In the genomic region with DNA sequence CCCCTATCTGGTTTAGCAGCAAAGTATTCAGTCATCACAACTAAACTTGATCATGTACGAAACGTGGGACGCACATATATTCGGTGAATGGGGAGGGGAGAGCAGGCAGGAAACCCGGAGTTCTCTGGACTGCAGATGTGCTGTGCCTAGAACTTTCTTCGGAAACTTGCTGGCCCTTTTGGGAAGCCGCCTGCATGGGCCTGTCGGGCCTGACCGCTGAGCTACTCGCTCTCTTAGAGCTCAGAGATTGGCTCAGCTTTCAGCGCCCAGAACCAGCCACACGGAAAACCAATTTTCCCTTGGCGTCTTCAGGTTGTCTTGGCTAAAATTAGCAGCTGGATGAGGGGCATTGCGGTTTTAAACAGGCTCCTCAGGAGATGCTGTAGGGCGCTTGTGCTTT, we compare ENCODE assay signal across 19 cellular contexts. TPM values are rescaled to one million over a fixed set of nuclear protein-coding genes. Genes with fewer than 3 reads are reported as not detected.
DNase-seq lines count a peak whose midpoint lies in the region; ATAC-seq and TF ChIP-seq lines count a peak whose summit lies in the region.
"Had no signal": no experiment of that assay in that cellular context is flagged by ENCODE, and none has a peak within 500 bp of the region (broad histone marks: within the 10 kb centered on the region; RNA-seq: fewer than 3 reads in every experiment).

No MANE protein-coding gene starts in this region.

- H3K9me3 Mint-ChIP-seq in activated naive CD8-positive, alpha-beta T cell treated with anti-CD3 and anti-CD28 coated beads for 36 hours = no peaks in the 10 kb centered on the region
- H3K9me3 Mint-ChIP-seq in naive thymus-derived CD8-positive, alpha-beta T cell = no peaks in the 10 kb centered on the region
- H3K9me3 Mint-ChIP-seq: activated CD4-positive, alpha-beta memory T cell treated with anti-CD3 and anti-CD28 coated beads for 36 hours; naive B cell had no signal

- H3K4me3 ChIP-seq in ACC112 (ENCODE audit: low read depth, low read length) = no peak overlapping the region
- no peak overlapping the region for H3K4me3 ChIP-seq in esophagus muscularis mucosa
- no peak overlapping the region for H3K4me3 ChIP-seq in sigmoid colon
- H3K4me3 ChIP-seq: SJSA1, tibial nerve had no signal

- POLR2A ChIA-PET in naive thymus-derived CD8-positive, alpha-beta T cell (lab: Charles Lee) = interaction anchor here (0.7 kb wide), 2 partner anchors 13 to 118 kb away, joined by 3 to 5 read pairs; no protein-coding TSS in a partner anchor

- intact Hi-C loops in esophagus muscularis mucosa (cut with DNase I) = loop anchor here (5.0 kb wide), 2 partner anchors 51 to 221 kb away; no protein-coding TSS in a partner anchor
- intact Hi-C loops in sigmoid colon (cut with DNase I) = loop anchor here (5.0 kb wide), 1 partner anchor 301 kb away; no protein-coding TSS in a partner anchor

- H3K27me3 ChIP-seq in ACC112 (ENCODE audit: insufficient read depth, low read length) = no peaks in the 10 kb centered on the region
- no peaks in the 10 kb centered on the region for H3K27me3 ChIP-seq in esophagus muscularis mucosa
- no peaks in the 10 kb centered on the region for H3K27me3 ChIP-seq in sigmoid colon
- H3K27me3 ChIP-seq: SJSA1, tibial nerve had no signal

- no peaks in the 10 kb centered on the region for H3K79me2 ChIP-seq in ACC112 (ENCODE audit: control insufficient read depth, insufficient read depth, low read length, unreplicated experiment)

- no peak overlapping the region for H2AFZ ChIP-seq in ACC112 (ENCODE audit: low read length, unreplicated experiment)

- H3K36me3 ChIP-seq in ACC112 (ENCODE audit: insufficient read depth, low read length) = peaks cover 18% of the 10 kb centered on the region
- H3K36me3 ChIP-seq in esophagus muscularis mucosa = peaks cover 32 to 49% (median 46%) of the 10 kb centered on the region in 4 donors
- H3K36me3 ChIP-seq in sigmoid colon = peaks cover 18 to 41% (median 31%) of the 10 kb centered on the region in 4 donors

- peaks cover 1% of the 10 kb centered on the region for H3K4me1 Mint-ChIP-seq in activated naive CD8-positive, alpha-beta T cell treated with anti-CD3 and anti-CD28 coated beads for 36 hours
- peaks cover 4 to 6% (median 6%) of the 10 kb centered on the region in 4 donors for H3K4me1 Mint-ChIP-seq in naive thymus-derived CD8-positive, alpha-beta T cell

- WGBS in esophagus muscularis mucosa = 88% methylated on average over 12 of the region's 15 CpGs
- 88 to 92% methylated on average over 15 of the region's 15 CpGs for WGBS in sigmoid colon, 2 donors

- H3K27ac ChIP-seq in ACC112 (ENCODE audit: low read depth, low read length) (peak overlapping the region; percentile 55), esophagus muscularis mucosa (replicated peaks in 1 of 4) (peak overlapping the region; percentile 69 to 76 (median 75)), sigmoid colon (peak overlapping the region; percentile 71 to 84 (median 80))
- H3K27ac ChIP-seq: SJSA1 had no signal

- peak; percentile 20 for DNase-seq in GM03348 (ENCODE audit: low spot score)
- DNase-seq in esophagus muscularis mucosa (ENCODE audit: extremely low spot score) = no peak
- DNase-seq in sigmoid colon = no peak
- no peak for DNase-seq in activated naive CD8-positive, alpha-beta T cell treated with anti-CD3 and anti-CD28 coated beads for 36 hours
- DNase-seq in anterior cingulate cortex (lab: John Stamatoyannopoulos, UW) = no peak
- no peak for DNase-seq in naive thymus-derived CD8-positive, alpha-beta T cell
- DNase-seq: activated CD4-positive, alpha-beta memory T cell treated with anti-CD3 and anti-CD28 coated beads for 36 hours; activated naive CD4-positive, alpha-beta T cell treated with Interleukin-2 at 50 U/mL for 16 hours; activated T-cell treated with anti-CD3 and anti-CD28 coated beads, Interleukin-2, amount 50 U/mL, for 1 hour; Calu3; dermis blood vessel endothelial cell; naive B cell; NCI-H748 treated with DMSO at 0.1 percent for 48 hours; posterior cingulate gyrus; T-helper 2 cell had no signal

- H3K27me3 Mint-ChIP-seq in activated naive CD8-positive, alpha-beta T cell treated with anti-CD3 and anti-CD28 coated beads for 36 hours = no peaks in the 10 kb centered on the region
- H3K27me3 Mint-ChIP-seq in naive thymus-derived CD8-positive, alpha-beta T cell = peaks cover 0 to 3% (median 0%) of the 10 kb centered on the region in 5 donors
- H3K27me3 Mint-ChIP-seq: activated CD4-positive, alpha-beta memory T cell treated with anti-CD3 and anti-CD28 coated beads for 36 hours; naive B cell had no signal

- no peak overlapping the region for H3K4me3 Mint-ChIP-seq in activated naive CD8-positive, alpha-beta T cell treated with anti-CD3 and anti-CD28 coated beads for 36 hours
- no peak overlapping the region for H3K4me3 Mint-ChIP-seq in naive thymus-derived CD8-positive, alpha-beta T cell
- H3K4me3 Mint-ChIP-seq: activated CD4-positive, alpha-beta memory T cell treated with anti-CD3 and anti-CD28 coated beads for 36 hours; naive B cell had no signal

- H3K4me1 ChIP-seq in ACC112 (ENCODE audit: control insufficient read depth, insufficient read depth, low read length, unreplicated experiment) = peaks cover 28% of the 10 kb centered on the region
- peaks cover 14 to 48% (median 45%) of the 10 kb centered on the region in 4 donors for H3K4me1 ChIP-seq in esophagus muscularis mucosa
- H3K4me1 ChIP-seq in sigmoid colon = peaks cover 0 to 62% (median 52%) of the 10 kb centered on the region in 4 donors

- TF ChIP-seq POLR2A in esophagus muscularis mucosa (IDR thresholded peaks at IDR 0.05; ENCODE audit: low read depth) (no peak), sigmoid colon (IDR thresholded peaks at IDR 0.05) (no peak)

- TF ChIP-seq EP300 in esophagus muscularis mucosa (IDR thresholded peaks at IDR 0.05) (no peak), sigmoid colon (IDR thresholded peaks at IDR 0.05) (no peak)

- peaks cover 5% of the 10 kb centered on the region for H3K36me3 Mint-ChIP-seq in activated naive CD8-positive, alpha-beta T cell treated with anti-CD3 and anti-CD28 coated beads for 36 hours
- peaks cover 5 to 45% (median 12%) of the 10 kb centered on the region in 3 donors for H3K36me3 Mint-ChIP-seq in naive thymus-derived CD8-positive, alpha-beta T cell

- no peak for ATAC-seq in naive thymus-derived CD8-positive, alpha-beta T cell
- no peak for ATAC-seq in HG03280 (IDR thresholded peaks at IDR 0.05; ENCODE audit: unreplicated experiment)

- no peak overlapping the region for H3K27ac Mint-ChIP-seq in activated naive CD8-positive, alpha-beta T cell treated with anti-CD3 and anti-CD28 coated beads for 36 hours
- H3K27ac Mint-ChIP-seq in naive thymus-derived CD8-positive, alpha-beta T cell = peak overlapping the region in 2 of 10 donors; percentile 57 to 65
- H3K27ac Mint-ChIP-seq: activated CD4-positive, alpha-beta memory T cell treated with anti-CD3 and anti-CD28 coated beads for 36 hours had no signal

- no peak for TF ChIP-seq CTCF in esophagus muscularis mucosa (IDR thresholded peaks at IDR 0.05)
- TF ChIP-seq CTCF in sigmoid colon (IDR thresholded peaks at IDR 0.05) = no peak

- H3K9me3 ChIP-seq in esophagus muscularis mucosa (no peaks in the 10 kb centered on the region), sigmoid colon (no peaks in the 10 kb centered on the region)
- H3K9me3 ChIP-seq: SJSA1, tibial nerve had no signal

RNA-seq across cellular contexts. Expression of a gene that starts 38.1 kb away (rescaled TPM):
- total RNA-seq in esophagus muscularis mucosa (10 to 100 TPM; 45.6 to 68.8 (median 54.3) TPM), sigmoid colon (10 to 100 TPM; 56.2 to 69.5 (median 63.7) TPM)
- polyA plus RNA-seq in sigmoid colon = 10 to 100 TPM; 20.8 to 40.1 (median 22.2) TPM
- total RNA-seq in activated naive CD8-positive, alpha-beta T cell treated with anti-CD3 and anti-CD28 coated beads for 36 hours = 10 to 100 TPM; 27.4 to 30.0 TPM
- total RNA-seq in naive thymus-derived CD8-positive, alpha-beta T cell = 10 to 100 TPM; 29.0 to 32.5 TPM
- polyA plus RNA-seq in naive thymus-derived CD8-positive, alpha-beta T cell = 10 to 100 TPM; 28.8 to 45.3 (median 37.7) TPM

RNA-seq across cellular contexts. Expression of a gene that starts 54.4 kb away (rescaled TPM):
- total RNA-seq in esophagus muscularis mucosa (10 to 100 TPM; 16.4 to 28.8 (median 23.4) TPM), sigmoid colon (10 to 100 TPM; 18.6 to 40.2 (median 26.4) TPM)
- 10 to 100 TPM in 2 of 3 donors, 1 to 10 TPM in 1; 8.4 to 14.8 (median 10.6) TPM for polyA plus RNA-seq in sigmoid colon
- total RNA-seq in activated naive CD8-positive, alpha-beta T cell treated with anti-CD3 and anti-CD28 coated beads for 36 hours = 1 to 10 TPM; 2.4 to 3.3 TPM
- 10 to 100 TPM; 13.0 to 15.1 TPM for total RNA-seq in naive thymus-derived CD8-positive, alpha-beta T cell
- polyA plus RNA-seq in naive thymus-derived CD8-positive, alpha-beta T cell = 10 to 100 TPM in 1 of 3 donors, 1 to 10 TPM in 2; 4.5 to 12.1 (median 7.8) TPM
